Comparison of ENCODE assay signal across 9 cellular contexts in the genomic region with DNA sequence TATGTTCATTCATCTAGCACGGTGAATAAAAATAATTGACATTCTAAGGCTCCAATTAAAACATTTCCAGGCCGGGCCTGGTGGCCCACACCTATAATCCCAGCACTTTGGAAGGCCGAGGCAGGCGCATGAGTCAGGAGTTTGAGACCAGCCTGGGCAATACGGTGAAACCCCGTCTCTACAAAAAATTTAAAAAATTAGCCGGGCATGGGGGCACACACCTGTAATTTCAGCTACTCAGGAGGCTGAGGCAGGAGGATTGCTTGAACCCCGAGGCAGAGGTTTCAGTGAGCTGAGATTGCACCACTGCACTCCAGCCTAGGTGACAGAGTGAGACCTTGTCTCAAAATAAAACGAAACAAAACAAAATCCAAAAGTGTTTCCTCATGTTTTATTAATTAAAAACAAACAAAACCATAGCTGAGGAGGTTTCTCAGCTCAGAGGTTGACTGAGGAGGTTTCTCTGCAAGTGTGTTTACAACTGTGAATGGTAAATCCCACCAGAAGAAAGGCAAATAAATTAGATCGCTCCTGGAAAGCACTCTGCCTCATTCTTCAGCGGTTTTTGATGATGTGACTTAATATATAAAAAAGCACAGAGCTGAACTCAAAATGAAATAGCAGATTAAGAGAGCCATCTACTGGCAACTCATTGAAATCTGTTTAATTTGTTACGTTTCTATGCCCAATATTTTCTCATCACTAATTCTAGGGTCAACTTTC. TPM values are rescaled to one million over a fixed set of nuclear protein-coding genes. Genes with fewer than 3 reads are reported as not detected.
A peak's percentile ranks its signal among the peaks of the same experiment; 100 is the strongest.
DNase-seq lines count a peak whose midpoint lies in the region; ATAC-seq and TF ChIP-seq lines count a peak whose summit lies in the region.
"Had no signal": no experiment of that assay in that cellular context is flagged by ENCODE, and none has a peak within 500 bp of the region (broad histone marks: within the 10 kb centered on the region; RNA-seq: fewer than 3 reads in every experiment).

No MANE protein-coding gene starts in this region.

- peaks cover 0 to 5% (median 0%) of the 10 kb centered on the region in 7 donors for H3K9me3 Mint-ChIP-seq in CD4-positive, CD25-positive, alpha-beta regulatory T cell
- H3K9me3 Mint-ChIP-seq in chondrocyte (ENCODE audit: low read depth), result peaks cover 7% of the 10 kb centered on the region

- no peaks in the 10 kb centered on the region for H3K36me3 Mint-ChIP-seq in CD4-positive, CD25-positive, alpha-beta regulatory T cell
- peaks cover 1% of the 10 kb centered on the region for H3K36me3 Mint-ChIP-seq in chondrocyte (ENCODE audit: low read depth)

- POLR2A ChIA-PET in HEK293 (lab: Yijun Ruan, JAX), result no interaction called here

- H3K27ac ChIP-seq in CD4-positive, CD25-positive, alpha-beta regulatory T cell (ENCODE audit: insufficient read depth, low read length, poor library complexity, severe bottlenecking), result no peak overlapping the region
- no peak overlapping the region for H3K27ac ChIP-seq in HEK293 (ENCODE audit: extremely low read depth, low read depth, low read length)

- peaks cover 8% of the 10 kb centered on the region for H3K27me3 Mint-ChIP-seq in CD4-positive, CD25-positive, alpha-beta regulatory T cell
- H3K27me3 Mint-ChIP-seq in chondrocyte (ENCODE audit: low read depth), result no peaks in the 10 kb centered on the region

- no peak overlapping the region for H3K4me3 ChIP-seq in CD4-positive, CD25-positive, alpha-beta regulatory T cell (ENCODE audit: low read depth, low read length)
- no peak overlapping the region for H3K4me3 ChIP-seq in HEK293 (ENCODE audit: low read depth, low read length)

- no peaks in the 10 kb centered on the region for H3K36me3 ChIP-seq in CD4-positive, CD25-positive, alpha-beta regulatory T cell (ENCODE audit: control insufficient read depth, insufficient read depth, low read length)
- H3K36me3 ChIP-seq in HEK293 (ENCODE audit: control insufficient read depth in 2 of 2, insufficient read depth in 1 of 2, low read length in 2 of 2), result no peaks in the 10 kb centered on the region

- no peak for ATAC-seq in CD4-positive, CD25-positive, alpha-beta regulatory T cell (ENCODE audit: low read depth in 2 of 2)
- no peak for ATAC-seq in GM18502 (IDR thresholded peaks at IDR 0.05; ENCODE audit: poor library complexity, unreplicated experiment)
- ATAC-seq in HG02885 (IDR thresholded peaks at IDR 0.05; ENCODE audit: poor library complexity, unreplicated experiment), result no peak

- CTCF ChIA-PET in HEK293 (lab: Yijun Ruan, JAX), result interaction anchor here (0.6 to 4.4 kb wide), 40 partner anchors 10 to 662 kb away, joined by 3 to 80 read pairs (median 3); no protein-coding TSS in a partner anchor

- no peaks in the 10 kb centered on the region for H3K4me1 ChIP-seq in CD4-positive, CD25-positive, alpha-beta regulatory T cell (ENCODE audit: control insufficient read depth, insufficient read depth, low read length, poor library complexity, severe bottlenecking)
- H3K4me1 ChIP-seq in HEK293 (ENCODE audit: control insufficient read depth, insufficient read depth, low read length), result no peaks in the 10 kb centered on the region

- DNase-seq in CD4-positive, CD25-positive, alpha-beta regulatory T cell, result peak in 2 of 3 donors; percentile 44 to 45
- peak; percentile 51 for DNase-seq in NCI-H774 (lab: John Stamatoyannopoulos, UW)
- no peak for DNase-seq in chondrocyte (ENCODE audit: low spot score)
- peak; percentile 61 to 67 for DNase-seq in lung microvascular endothelial cell (ENCODE audit: low read depth in 2 of 2)
- no peak for DNase-seq in effector CD4-positive, alpha-beta T cell
- DNase-seq: left cardiac atrium had no signal

- no peak overlapping the region for H3K4me3 Mint-ChIP-seq in CD4-positive, CD25-positive, alpha-beta regulatory T cell
- H3K4me3 Mint-ChIP-seq in chondrocyte (ENCODE audit: unreplicated experiment), result peak overlapping the region; percentile 43

- H3K4me1 Mint-ChIP-seq in CD4-positive, CD25-positive, alpha-beta regulatory T cell, result no peaks in the 10 kb centered on the region
- H3K4me1 Mint-ChIP-seq in chondrocyte (ENCODE audit: low read depth), result peaks cover 25% of the 10 kb centered on the region

- peaks cover 3% of the 10 kb centered on the region for H3K27me3 ChIP-seq in CD4-positive, CD25-positive, alpha-beta regulatory T cell (ENCODE audit: control insufficient read depth, insufficient read depth, low read length)

- no peak overlapping the region for H3K27ac Mint-ChIP-seq in CD4-positive, CD25-positive, alpha-beta regulatory T cell
- H3K27ac Mint-ChIP-seq in chondrocyte (ENCODE audit: unreplicated experiment), result no peak overlapping the region

- TF ChIP-seq CTCF in HEK293 (tag by site-specific recombination; IDR thresholded peaks at IDR 0.05), result 0 out of 2 replicates have a peak, but pooled peaks have one; percentile 21
- TF ChIP-seq CTCF in chondrocyte (IDR thresholded peaks at IDR 0.05), result peak; percentile 93

- H3K9me3 ChIP-seq in CD4-positive, CD25-positive, alpha-beta regulatory T cell (ENCODE audit: control insufficient read depth in 2 of 2, low read length in 2 of 2), result no peaks in the 10 kb centered on the region
- H3K9me3 ChIP-seq in HEK293 (ENCODE audit: control insufficient read depth, insufficient read depth, low read depth, low read length), result no peaks in the 10 kb centered on the region

TF ChIP-seq in HEK293, 187 proteins besides CTCF, POLR2A, EP300 and RAD21 (continues in another document):
- TF ChIP-seq ZNF146 (tag by site-specific recombination; IDR thresholded peaks at IDR 0.05) (no peak), ZNF658 (tag by site-specific recombination; IDR thresholded peaks at IDR 0.05) (no peak), ZNF274 (IDR thresholded peaks at IDR 0.05; ENCODE audit: low read length) (no peak), ZNF274 (tag by site-specific recombination; IDR thresholded peaks at IDR 0.05; ENCODE audit: borderline replicate concordance) (no peak), ZNF561 (tag by site-specific recombination; IDR thresholded peaks at IDR 0.05; ENCODE audit: borderline replicate concordance) (no peak), SETDB1 (IDR thresholded peaks at IDR 0.05; ENCODE audit: insufficient read length, low read length) (no peak), HOXA7 (CRISPR knock-in tag; IDR thresholded peaks at IDR 0.05; ENCODE audit: borderline replicate concordance) (no peak), SP2 (tag by site-specific recombination; IDR thresholded peaks at IDR 0.05) (no peak), ZNF133 (tag by site-specific recombination; IDR thresholded peaks at IDR 0.05) (no peak)
- TF ChIP-seq, protein P1, sequence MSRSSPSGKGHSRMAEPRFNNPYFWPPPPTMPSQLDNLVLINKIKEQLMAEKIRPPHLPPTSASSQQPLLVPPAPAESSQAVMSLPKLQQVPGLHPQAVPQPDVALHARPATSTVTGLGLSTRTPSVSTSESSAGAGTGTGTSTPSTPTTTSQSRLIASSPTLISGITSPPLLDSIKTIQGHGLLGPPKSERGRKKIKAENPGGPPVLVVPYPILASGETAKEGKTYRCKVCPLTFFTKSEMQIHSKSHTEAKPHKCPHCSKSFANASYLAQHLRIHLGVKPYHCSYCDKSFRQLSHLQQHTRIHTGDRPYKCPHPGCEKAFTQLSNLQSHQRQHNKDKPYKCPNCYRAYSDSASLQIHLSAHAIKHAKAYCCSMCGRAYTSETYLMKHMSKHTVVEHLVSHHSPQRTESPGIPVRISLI (tag by site-specific recombination; IDR thresholded peaks at IDR 0.05), result peak; percentile 55; the same call in 1 of the 2 replicates
- TF ChIP-seq, protein P2, sequence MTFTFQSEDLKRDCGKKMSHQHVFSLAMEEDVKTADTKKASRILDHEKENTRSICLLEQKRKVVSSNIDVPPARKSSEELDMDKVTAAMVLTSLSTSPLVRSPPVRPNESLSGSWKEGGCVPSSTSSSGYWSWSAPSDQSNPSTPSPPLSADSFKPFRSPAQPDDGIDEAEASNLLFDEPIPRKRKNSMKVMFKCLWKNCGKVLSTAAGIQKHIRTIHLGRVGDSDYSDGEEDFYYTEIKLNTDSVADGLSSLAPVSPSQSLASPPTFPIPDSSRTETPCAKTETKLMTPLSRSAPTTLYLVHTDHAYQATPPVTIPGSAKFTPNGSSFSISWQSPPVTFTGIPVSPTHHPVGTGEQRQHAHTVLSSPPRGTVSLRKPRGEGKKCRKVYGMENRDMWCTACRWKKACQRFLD (tag by site-specific recombination; IDR thresholded peaks at IDR 0.05), result no peak
- TF ChIP-seq, protein P3, sequence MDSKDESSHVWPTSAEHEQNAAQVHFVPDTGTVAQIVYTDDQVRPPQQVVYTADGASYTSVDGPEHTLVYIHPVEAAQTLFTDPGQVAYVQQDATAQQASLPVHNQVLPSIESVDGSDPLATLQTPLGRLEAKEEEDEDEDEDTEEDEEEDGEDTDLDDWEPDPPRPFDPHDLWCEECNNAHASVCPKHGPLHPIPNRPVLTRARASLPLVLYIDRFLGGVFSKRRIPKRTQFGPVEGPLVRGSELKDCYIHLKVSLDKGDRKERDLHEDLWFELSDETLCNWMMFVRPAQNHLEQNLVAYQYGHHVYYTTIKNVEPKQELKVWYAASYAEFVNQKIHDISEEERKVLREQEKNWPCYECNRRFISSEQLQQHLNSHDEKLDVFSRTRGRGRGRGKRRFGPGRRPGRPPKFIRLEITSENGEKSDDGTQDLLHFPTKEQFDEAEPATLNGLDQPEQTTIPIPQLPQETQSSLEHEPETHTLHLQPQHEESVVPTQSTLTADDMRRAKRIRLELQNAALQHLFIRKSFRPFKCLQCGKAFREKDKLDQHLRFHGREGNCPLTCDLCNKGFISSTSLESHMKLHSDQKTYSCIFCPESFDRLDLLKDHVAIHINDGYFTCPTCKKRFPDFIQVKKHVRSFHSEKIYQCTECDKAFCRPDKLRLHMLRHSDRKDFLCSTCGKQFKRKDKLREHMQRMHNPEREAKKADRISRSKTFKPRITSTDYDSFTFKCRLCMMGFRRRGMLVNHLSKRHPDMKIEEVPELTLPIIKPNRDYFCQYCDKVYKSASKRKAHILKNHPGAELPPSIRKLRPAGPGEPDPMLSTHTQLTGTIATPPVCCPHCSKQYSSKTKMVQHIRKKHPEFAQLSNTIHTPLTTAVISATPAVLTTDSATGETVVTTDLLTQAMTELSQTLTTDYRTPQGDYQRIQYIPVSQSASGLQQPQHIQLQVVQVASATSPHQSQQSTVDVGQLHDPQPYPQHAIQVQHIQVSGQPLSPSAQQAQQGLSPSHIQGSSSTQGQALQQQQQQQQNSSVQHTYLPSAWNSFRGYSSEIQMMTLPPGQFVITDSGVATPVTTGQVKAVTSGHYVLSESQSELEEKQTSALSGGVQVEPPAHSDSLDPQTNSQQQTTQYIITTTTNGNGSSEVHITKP (tag by site-specific recombination; IDR thresholded peaks at IDR 0.05), result peak; percentile 87

RNA-seq across cellular contexts. Expression of a gene that starts 37.7 kb away (rescaled TPM):
- 5.3 TPM for total RNA-seq in CD4-positive, CD25-positive, alpha-beta regulatory T cell
- polyA plus RNA-seq in CD4-positive, CD25-positive, alpha-beta regulatory T cell, result 10 to 100 TPM; 10.4 to 16.9 (median 14.2) TPM
- 7.1 to 11.1 TPM (median 8.6 TPM) in 3 replicates for total RNA-seq in chondrocyte
- 3.5 and 3.6 TPM in 2 replicates for total RNA-seq in lung microvascular endothelial cell

RNA-seq across cellular contexts. Expression of a gene that starts 58.1 kb away (rescaled TPM):
- total RNA-seq in CD4-positive, CD25-positive, alpha-beta regulatory T cell, result 5.8 TPM
- 1 to 10 TPM; 1.8 to 2.8 (median 2.5) TPM for polyA plus RNA-seq in CD4-positive, CD25-positive, alpha-beta regulatory T cell
- total RNA-seq in chondrocyte, result 79.7 to 88.4 TPM (median 83.2 TPM) in 3 replicates
- total RNA-seq in lung microvascular endothelial cell, result 19.2 and 21.0 TPM in 2 replicates

Comparison
In these comparisons a context has a peak if more than half of its experiments do, and no peak if none do; other contexts are left out.
1. DNase-seq: peak in CD4-positive, CD25-positive, alpha-beta regulatory T cell (2 of 3), NCI-H774 (single experiment) and lung microvascular endothelial cell (2 of 2); none in chondrocyte (single experiment) and effector CD4-positive, alpha-beta T cell (single experiment).